ENCODE assay signal across 22 cellular contexts in genomic region chr3:126529585-126530170, GRCh38. TPM values are rescaled to one million over a fixed set of nuclear protein-coding genes. Genes with fewer than 3 reads are reported as not detected.
DNase-seq lines count a peak whose midpoint lies in the region; ATAC-seq and TF ChIP-seq lines count a peak whose summit lies in the region.
"Had no signal": no experiment of that assay in that cellular context is flagged by ENCODE, and none has a peak within 500 bp of the region (broad histone marks: within the 10 kb centered on the region; RNA-seq: fewer than 3 reads in every experiment).

No MANE protein-coding gene starts in this region.

- WGBS in heart right ventricle, 2 donors, result 51 to 62% methylated on average over 7 of the region's 7 CpGs
- 58 to 78% methylated on average over 7 of the region's 7 CpGs for WGBS in sigmoid colon, 2 donors

- peaks cover 0 to 39% (median 24%) of the 10 kb centered on the region in 9 donors for H3K4me1 ChIP-seq in heart right ventricle
- peaks cover 0 to 3% (median 2%) of the 10 kb centered on the region in 4 donors for H3K4me1 ChIP-seq in sigmoid colon

- no peak for TF ChIP-seq CTCF in heart right ventricle (IDR thresholded peaks at IDR 0.05)
- no peak for TF ChIP-seq CTCF in sigmoid colon (IDR thresholded peaks at IDR 0.05)

- H3K27me3 ChIP-seq in heart right ventricle (peaks cover 0 to 8% (median 0%) of the 10 kb centered on the region in 7 donors), sigmoid colon (peaks cover 0 to 14% (median 3%) of the 10 kb centered on the region in 3 donors)
- H3K27me3 ChIP-seq: ascending aorta had no signal

- H3K4me3 ChIP-seq in heart right ventricle (no peak overlapping the region), sigmoid colon (no peak overlapping the region)
- H3K4me3 ChIP-seq: A549, ascending aorta, GM23248, tibial nerve had no signal

- H3K27me3 Mint-ChIP-seq in activated CD4-positive, alpha-beta T cell treated with anti-CD3 and anti-CD28 coated beads, Interleukin-2, amount 10 ng/mL, durations not matched to agents 7 days and 5 days, result peaks cover 20% of the 10 kb centered on the region
- H3K27me3 Mint-ChIP-seq in activated CD4-positive, alpha-beta memory T cell treated with anti-CD3 and anti-CD28 coated beads for 36 hours, result peaks cover 10% of the 10 kb centered on the region

- no peak overlapping the region for H3K4me3 Mint-ChIP-seq in activated CD4-positive, alpha-beta T cell treated with anti-CD3 and anti-CD28 coated beads, Interleukin-2, amount 10 ng/mL, durations not matched to agents 7 days and 5 days
- no peak overlapping the region for H3K4me3 Mint-ChIP-seq in activated CD4-positive, alpha-beta memory T cell treated with anti-CD3 and anti-CD28 coated beads for 36 hours
- H3K4me3 Mint-ChIP-seq: CD4-positive, alpha-beta memory T cell; endodermal cell had no signal

- peaks cover 4% of the 10 kb centered on the region for H3K4me1 Mint-ChIP-seq in activated CD4-positive, alpha-beta T cell treated with anti-CD3 and anti-CD28 coated beads, Interleukin-2, amount 10 ng/mL, durations not matched to agents 7 days and 5 days
- H3K4me1 Mint-ChIP-seq in activated CD4-positive, alpha-beta memory T cell treated with anti-CD3 and anti-CD28 coated beads for 36 hours (ENCODE audit: low read depth), result no peaks in the 10 kb centered on the region
- H3K4me1 Mint-ChIP-seq: CD4-positive, alpha-beta memory T cell; endodermal cell had no signal

- H3K36me3 Mint-ChIP-seq in activated CD4-positive, alpha-beta T cell treated with anti-CD3 and anti-CD28 coated beads, Interleukin-2, amount 10 ng/mL, durations not matched to agents 7 days and 5 days (ENCODE audit: low read depth), result no peaks in the 10 kb centered on the region
- H3K36me3 Mint-ChIP-seq in activated CD4-positive, alpha-beta memory T cell treated with anti-CD3 and anti-CD28 coated beads for 36 hours, result no peaks in the 10 kb centered on the region
- H3K36me3 Mint-ChIP-seq: CD4-positive, alpha-beta memory T cell had no signal

- peak overlapping the region; percentile 61 for H3K27ac Mint-ChIP-seq in activated CD4-positive, alpha-beta T cell treated with anti-CD3 and anti-CD28 coated beads, Interleukin-2, amount 10 ng/mL, durations not matched to agents 7 days and 5 days
- no peak overlapping the region for H3K27ac Mint-ChIP-seq in activated CD4-positive, alpha-beta memory T cell treated with anti-CD3 and anti-CD28 coated beads for 36 hours
- H3K27ac Mint-ChIP-seq: endodermal cell had no signal

- H3K27ac ChIP-seq in heart right ventricle (peak overlapping the region in 8 of 10 donors; percentile 6 to 80 (median 60)), sigmoid colon (peak overlapping the region in 1 of 4 donors; percentile 46)
- H3K27ac ChIP-seq: ascending aorta, GM23248 had no signal

- CTCF ChIA-PET in activated CD4-positive, alpha-beta T cell treated with anti-CD3 and anti-CD28 coated beads, Interleukin-2, amount 10 ng/mL, durations not matched to agents 7 days and 5 days (lab: Charles Lee), result no interaction called here
- CTCF ChIA-PET in activated CD4-positive, alpha-beta memory T cell treated with anti-CD3 and anti-CD28 coated beads for 36 hours (lab: Charles Lee), result no interaction called here

- TF ChIP-seq EP300 in sigmoid colon (IDR thresholded peaks at IDR 0.05), result no peak

- intact Hi-C loops in heart right ventricle (cut with DNase I) (loop anchor here in 6 of 10 donors (5.0 to 10.0 kb wide), 4 partner anchors 38 to 1015 kb away; no protein-coding TSS in a partner anchor), sigmoid colon (cut with DNase I) (loop anchor here (10.0 kb wide), 2 partner anchors 125 to 1015 kb away; partner anchors contain the start of gene TXNRD3)
- intact Hi-C loops in activated CD4-positive, alpha-beta memory T cell treated with anti-CD3 and anti-CD28 coated beads for 36 hours (cut with micrococcal nuclease), result no loop called here

- POLR2A ChIA-PET in activated CD4-positive, alpha-beta T cell treated with anti-CD3 and anti-CD28 coated beads, Interleukin-2, amount 10 ng/mL, durations not matched to agents 7 days and 5 days (lab: Charles Lee), result no interaction called here
- POLR2A ChIA-PET in activated CD4-positive, alpha-beta memory T cell treated with anti-CD3 and anti-CD28 coated beads for 36 hours (lab: Charles Lee), result no interaction called here

- no peak for TF ChIP-seq POLR2A in sigmoid colon (IDR thresholded peaks at IDR 0.05)

- DNase-seq in activated CD4-positive, alpha-beta T cell treated with anti-CD3 and anti-CD28 coated beads, Interleukin-2, amount 10 ng/mL, durations not matched to agents 7 days and 5 days, result no peak
- DNase-seq in activated CD4-positive, alpha-beta T cell treated with anti-CD3 and anti-CD28 coated beads for 4 hours, result no peak
- DNase-seq in MV-4-11 (lab: John Stamatoyannopoulos, UW) (peak; percentile 60), heart right ventricle (no peak), sigmoid colon (peak; percentile 58), 8988T (no peak)
- DNase-seq in activated CD4-positive, alpha-beta memory T cell treated with anti-CD3 and anti-CD28 coated beads for 36 hours, result no peak
- DNase-seq: activated gamma-delta T cell treated with Interleukin-2 at 50 U/mL for 16 hours; CD4-positive, alpha-beta memory T cell; endodermal cell; islet precursor cell; NCI-H2107; OCI-M1 had no signal

- no peaks in the 10 kb centered on the region for H3K9me3 Mint-ChIP-seq in activated CD4-positive, alpha-beta T cell treated with anti-CD3 and anti-CD28 coated beads, Interleukin-2, amount 10 ng/mL, durations not matched to agents 7 days and 5 days
- H3K9me3 Mint-ChIP-seq in activated CD4-positive, alpha-beta memory T cell treated with anti-CD3 and anti-CD28 coated beads for 36 hours, result no peaks in the 10 kb centered on the region
- H3K9me3 Mint-ChIP-seq: CD4-positive, alpha-beta memory T cell; endodermal cell had no signal

- H3K9me3 ChIP-seq in heart right ventricle (no peaks in the 10 kb centered on the region), sigmoid colon (no peaks in the 10 kb centered on the region)
- H3K9me3 ChIP-seq: A549, ascending aorta, tibial nerve had no signal

- ATAC-seq in heart right ventricle (peak in 4 of 8 donors; percentile 3 to 16 (median 10)), GM21529 (IDR thresholded peaks at IDR 0.05; ENCODE audit: unreplicated experiment) (no peak)
- ATAC-seq: activated CD4-positive, CD25-positive, alpha-beta regulatory T cell treated with anti-CD3 and anti-CD28 coated beads, Interleukin-2, amount 50 U/mL, for 24 hours had no signal

- H3K36me3 ChIP-seq in heart right ventricle (no peaks in the 10 kb centered on the region), sigmoid colon (no peaks in the 10 kb centered on the region)
- H3K36me3 ChIP-seq: ascending aorta, tibial nerve had no signal

RNA-seq across cellular contexts. Expression of gene CHST13, which starts 5.7 kb away (rescaled TPM):
- not detected for total RNA-seq in activated CD4-positive, alpha-beta T cell treated with anti-CD3 and anti-CD28 coated beads, Interleukin-2, amount 10 ng/mL, durations not matched to agents 7 days and 5 days
- total RNA-seq in heart right ventricle (1 to 10 TPM in 1 of 10 donors, under 1 TPM in 9; 0.15 to 1.2 (median 0.53) TPM), sigmoid colon (under 1 TPM in 1 of 4 donors, not detected in 3; 0.66 TPM)
- polyA plus RNA-seq in heart right ventricle (under 1 TPM; 0.12 to 0.15 TPM), sigmoid colon (under 1 TPM; 0.25 to 0.60 (median 0.46) TPM)
- total RNA-seq in activated CD4-positive, alpha-beta memory T cell treated with anti-CD3 and anti-CD28 coated beads for 36 hours, result not detected
- total RNA-seq: ascending aorta, cerebellum, GM23248, M059J had no signal
- polyA plus RNA-seq: CD4-positive, alpha-beta memory T cell; neural cell had no signal

RNA-seq across cellular contexts. Expression of gene UROC1, which starts 12.1 kb away (rescaled TPM):
- total RNA-seq in activated CD4-positive, alpha-beta T cell treated with anti-CD3 and anti-CD28 coated beads, Interleukin-2, amount 10 ng/mL, durations not matched to agents 7 days and 5 days, result not detected
- not detected for total RNA-seq in heart right ventricle
- under 1 TPM in 1 of 2 donors, not detected in 1; 0.01 TPM for polyA plus RNA-seq in heart right ventricle
- not detected for total RNA-seq in sigmoid colon
- under 1 TPM in 1 of 3 donors, not detected in 2; 0.03 TPM for polyA plus RNA-seq in sigmoid colon
- not detected for total RNA-seq in activated CD4-positive, alpha-beta memory T cell treated with anti-CD3 and anti-CD28 coated beads for 36 hours
- total RNA-seq: ascending aorta; CD4-positive, alpha-beta memory T cell; endodermal cell; GM23248; tibial nerve had no signal
- polyA plus RNA-seq: A549; CD4-positive, alpha-beta memory T cell; GM23248; neural cell had no signal

RNA-seq across cellular contexts. Expression of gene C3orf22, which starts 29.1 kb away (rescaled TPM):
- not detected for total RNA-seq in activated CD4-positive, alpha-beta T cell treated with anti-CD3 and anti-CD28 coated beads, Interleukin-2, amount 10 ng/mL, durations not matched to agents 7 days and 5 days
- total RNA-seq in heart right ventricle (under 1 TPM in 1 of 10 donors, not detected in 9; 0.26 TPM), sigmoid colon (under 1 TPM in 1 of 4 donors, not detected in 3; 0.54 TPM)
- polyA plus RNA-seq in heart right ventricle (not detected), sigmoid colon (not detected)
- not detected for total RNA-seq in activated CD4-positive, alpha-beta memory T cell treated with anti-CD3 and anti-CD28 coated beads for 36 hours
- total RNA-seq: ascending aorta; CD4-positive, alpha-beta memory T cell; endodermal cell; GM23248; M059J; tibial nerve had no signal
- polyA plus RNA-seq: A549; CD4-positive, alpha-beta memory T cell; GM23248; neural cell had no signal

RNA-seq across cellular contexts. Expression of gene ZXDC, which starts 54.0 kb away (rescaled TPM):
- 10 to 100 TPM; 27.8 to 28.2 TPM for total RNA-seq in activated CD4-positive, alpha-beta T cell treated with anti-CD3 and anti-CD28 coated beads, Interleukin-2, amount 10 ng/mL, durations not matched to agents 7 days and 5 days
- 10 to 100 TPM; 15.2 to 25.4 (median 19.7) TPM for total RNA-seq in heart right ventricle
- 10 to 100 TPM in 1 of 2 donors, 1 to 10 TPM in 1; 6.6 to 14.3 TPM for polyA plus RNA-seq in heart right ventricle
- total RNA-seq in sigmoid colon, result 10 to 100 TPM; 26.4 to 33.8 (median 28.9) TPM
- polyA plus RNA-seq in sigmoid colon, result 10 to 100 TPM in 1 of 3 donors, 1 to 10 TPM in 2; 5.5 to 14.4 (median 6.0) TPM
- total RNA-seq in activated CD4-positive, alpha-beta memory T cell treated with anti-CD3 and anti-CD28 coated beads for 36 hours, result 10 to 100 TPM; 18.2 to 19.1 TPM

Comparison
In these comparisons a context has a peak if more than half of its experiments do, and no peak if none do; other contexts are left out.
1. DNase-seq: peak in MV-4-11 (single experiment) and sigmoid colon (single experiment); none in activated CD4-positive, alpha-beta T cell treated with anti-CD3 and anti-CD28 coated beads, Interleukin-2, amount 10 ng/mL, durations not matched to agents 7 days and 5 days (single experiment), activated CD4-positive, alpha-beta T cell treated with anti-CD3 and anti-CD28 coated beads for 4 hours (0 of 2), heart right ventricle (0 of 2), 8988T (single experiment) and activated CD4-positive, alpha-beta memory T cell treated with anti-CD3 and anti-CD28 coated beads for 36 hours (single experiment).